11 cellular contexts compared by ENCODE assay signal in genomic region chr4:128068927-128069326, GRCh38. TPM values are rescaled to one million over a fixed set of nuclear protein-coding genes. Genes with fewer than 3 reads are reported as not detected.
DNase-seq lines count a peak whose midpoint lies in the region; TF ChIP-seq lines count a peak whose summit lies in the region.
"Had no signal": no experiment of that assay in that cellular context is flagged by ENCODE, and none has a peak within 500 bp of the region (broad histone marks: within the 10 kb centered on the region; RNA-seq: fewer than 3 reads in every experiment).

No MANE protein-coding gene starts in this region.

- no peaks in the 10 kb centered on the region for H3K4me1 ChIP-seq in breast epithelium
- H3K4me1 ChIP-seq: tibial nerve had no signal

- POLR2A ChIA-PET in MCF 10A (lab: Yijun Ruan, JAX), result interaction anchor here (0.7 to 1.3 kb wide), 2 partner anchors 8 to 278 kb away, joined by 3 read pairs; partner anchors contain the start of gene LARP1B

- H3K27ac Mint-ChIP-seq in MCF 10A (ENCODE audit: low read depth, unreplicated experiment), result no peak overlapping the region
- H3K27ac Mint-ChIP-seq: activated naive CD8-positive, alpha-beta T cell treated with anti-CD3 and anti-CD28 coated beads, Interleukin-2, amount 10 ng/mL, durations not matched to agents 7 days and 5 days had no signal

- no peaks in the 10 kb centered on the region for H3K27me3 ChIP-seq in breast epithelium
- H3K27me3 ChIP-seq: tibial nerve had no signal

- H3K9me3 ChIP-seq in breast epithelium, result no peaks in the 10 kb centered on the region
- H3K9me3 ChIP-seq: tibial nerve had no signal

- H3K36me3 ChIP-seq in breast epithelium, result no peaks in the 10 kb centered on the region
- H3K36me3 ChIP-seq: tibial nerve had no signal

- no peak overlapping the region for H3K27ac ChIP-seq in breast epithelium
- H3K27ac ChIP-seq: tibial nerve had no signal

- intact Hi-C loops in MCF 10A (cut with micrococcal nuclease) (loop anchor here (10.0 kb wide), 1 partner anchor 184 kb away; the partner anchor contains the start of gene PLK4), breast epithelium (cut with DNase I; ENCODE audit: low total_unique reads) (no loop called here)

- H3K27me3 Mint-ChIP-seq in MCF 10A (ENCODE audit: insufficient read depth, unreplicated experiment), result no peaks in the 10 kb centered on the region
- H3K27me3 Mint-ChIP-seq: activated naive CD8-positive, alpha-beta T cell treated with anti-CD3 and anti-CD28 coated beads, Interleukin-2, amount 10 ng/mL, durations not matched to agents 7 days and 5 days had no signal

- in situ Hi-C loops in KBM-7 (cut with MboI; ENCODE audit: low pct_unique_long_range_greater_than_20kb, low sequenced_read_pairs), result no loop called here

- H3K4me3 ChIP-seq in breast epithelium, result no peak overlapping the region
- H3K4me3 ChIP-seq: tibial nerve had no signal

- H3K36me3 Mint-ChIP-seq in MCF 10A (ENCODE audit: insufficient read depth, unreplicated experiment), result peaks cover 13% of the 10 kb centered on the region
- H3K36me3 Mint-ChIP-seq: activated naive CD8-positive, alpha-beta T cell treated with anti-CD3 and anti-CD28 coated beads, Interleukin-2, amount 10 ng/mL, durations not matched to agents 7 days and 5 days had no signal

- no peak overlapping the region for H3K4me3 Mint-ChIP-seq in MCF 10A (ENCODE audit: unreplicated experiment)
- H3K4me3 Mint-ChIP-seq: activated naive CD8-positive, alpha-beta T cell treated with anti-CD3 and anti-CD28 coated beads, Interleukin-2, amount 10 ng/mL, durations not matched to agents 7 days and 5 days had no signal

- CTCF ChIA-PET in MCF 10A (lab: Yijun Ruan, JAX), result interaction anchor here (0.6 to 0.7 kb wide), 3 partner anchors 12 to 122 kb away, joined by 3 read pairs; no protein-coding TSS in a partner anchor

- no peaks in the 10 kb centered on the region for H3K9me3 Mint-ChIP-seq in MCF 10A (ENCODE audit: unreplicated experiment)
- H3K9me3 Mint-ChIP-seq: activated naive CD8-positive, alpha-beta T cell treated with anti-CD3 and anti-CD28 coated beads, Interleukin-2, amount 10 ng/mL, durations not matched to agents 7 days and 5 days had no signal

- H3K4me1 Mint-ChIP-seq in MCF 10A (ENCODE audit: insufficient read depth, unreplicated experiment), result peaks cover 6% of the 10 kb centered on the region
- H3K4me1 Mint-ChIP-seq: activated naive CD8-positive, alpha-beta T cell treated with anti-CD3 and anti-CD28 coated beads, Interleukin-2, amount 10 ng/mL, durations not matched to agents 7 days and 5 days had no signal

- BruUV-seq in MCF 10A (replicated peaks; lab: Mats Ljungman, UMichigan), result no TSS peak

- no peak for TF ChIP-seq CTCF in MCF 10A (IDR thresholded peaks at IDR 0.05; ENCODE audit: unreplicated experiment)
- TF ChIP-seq CTCF in breast epithelium (IDR thresholded peaks at IDR 0.05), result no peak

- no peak for TF ChIP-seq POLR2A in breast epithelium (IDR thresholded peaks at IDR 0.05)

- DNase-seq in MCF 10A (ENCODE audit: unreplicated experiment) (peak; percentile 27), breast epithelium (ENCODE audit: low spot score in 2 of 2) (no peak), KBM-7 (peak; percentile 48), dermis blood vessel endothelial cell (peak; percentile 76), superior temporal gyrus (ENCODE audit: extremely low spot score) (peak; percentile 8), NOMO-1 treated with dmso at 0.1 percent for 144 hours (lab: John Stamatoyannopoulos, UW; ENCODE audit: unreplicated experiment) (no peak), KG1 (lab: John Stamatoyannopoulos, UW) (no peak)
- no peak for DNase-seq in stimulated activated CD4-positive, alpha-beta T cell treated with anti-CD3 and anti-CD28 coated beads, Interleukin-4, amount 100 ng/mL, for 4 hours
- DNase-seq: activated naive CD8-positive, alpha-beta T cell treated with anti-CD3 and anti-CD28 coated beads, Interleukin-2, amount 10 ng/mL, durations not matched to agents 7 days and 5 days; NCI-H510A treated with DMSO at 0.1 percent for 48 hours had no signal

RNA-seq across cellular contexts. Expression of gene LARP1B, which starts 7.8 kb away (rescaled TPM):
- 56.1 and 62.8 TPM in 2 replicates for total RNA-seq in MCF 10A (2022)
- 10 to 100 TPM; 21.8 to 31.1 (median 29.0) TPM for total RNA-seq in breast epithelium
- total RNA-seq in dermis blood vessel endothelial cell, result 21.2 and 26.2 TPM in 2 replicates

Comparison
In these comparisons a context has a peak if more than half of its experiments do, and no peak if none do; other contexts are left out.
1. DNase-seq: peak in MCF 10A (single experiment), KBM-7 (single experiment), dermis blood vessel endothelial cell (single experiment) and superior temporal gyrus (single experiment); none in breast epithelium (0 of 2), NOMO-1 treated with dmso at 0.1 percent for 144 hours (single experiment), stimulated activated CD4-positive, alpha-beta T cell treated with anti-CD3 and anti-CD28 coated beads, Interleukin-4, amount 100 ng/mL, for 4 hours (0 of 2) and KG1 (single experiment).